Comparison of ENCODE assay signal across 16 cellular contexts in genomic region chr9:137226338-137227056, GRCh38. TPM values are rescaled to one million over a fixed set of nuclear protein-coding genes. Genes with fewer than 3 reads are reported as not detected.
DNase-seq lines count a peak whose midpoint lies in the region; ATAC-seq, FAIRE-seq and TF ChIP-seq lines count a peak whose summit lies in the region.
"Had no signal": no experiment of that assay in that cellular context is flagged by ENCODE, and none has a peak within 500 bp of the region (broad histone marks: within the 10 kb centered on the region; RNA-seq: fewer than 3 reads in every experiment).

No MANE protein-coding gene starts in this region.

- SMC1A ChIA-PET in GM12878 (lab: Charles Lee; ENCODE audit: uncharacterized antibody, unreplicated experiment), result interaction anchor here (0.9 to 3.3 kb wide), 3 partner anchors 99 to 108 kb away, joined by 3 to 11 read pairs (median 5); no protein-coding TSS in a partner anchor

- POLR2A ChIA-PET in GM12878 (lab: Charles Lee), result interaction anchor here (1.0 to 1.5 kb wide), 4 partner anchors 24 to 131 kb away, joined by 3 to 4 read pairs (median 4); no protein-coding TSS in a partner anchor

- H3K4me3 Mint-ChIP-seq in mesothelial cell of epicardium, result peak overlapping the region; percentile 8
- H3K4me3 Mint-ChIP-seq: nephron progenitor cell had no signal

- RAD21 ChIA-PET in GM12878 (lab: Charles Lee; ENCODE audit: unreplicated experiment), result interaction anchor here (0.8 to 1.9 kb wide), 7 partner anchors 28 to 180 kb away, joined by 3 to 10 read pairs (median 4); no protein-coding TSS in a partner anchor

- H3K9me3 Mint-ChIP-seq in mesothelial cell of epicardium, result no peaks in the 10 kb centered on the region
- H3K9me3 Mint-ChIP-seq: nephron progenitor cell had no signal

- TF ChIP-seq POLR2A in GM12878 (IDR thresholded peaks at IDR 0.05; ENCODE audit: low read depth, low read length), result peak; percentile 5

- DNase-seq in HT1080 (ENCODE audit: low read depth) (peak; percentile 81), GM12878 (ENCODE audit: low read depth, low spot score) (no peak), mesothelial cell of epicardium (ENCODE audit: low spot score in 2 of 2, unreplicated experiment in 2 of 2) (no peak), ascending aorta (ENCODE audit: low spot score in 2 of 2) (no peak), occipital lobe (lab: John Stamatoyannopoulos, UW) (no peak)
- DNase-seq in stimulated activated CD4-positive, alpha-beta T cell treated with anti-CD3 and anti-CD28 coated beads, Interleukin-4, amount 100 ng/mL, for 24 hours, result no peak
- DNase-seq: effector memory CD4-positive, alpha-beta T cell; kidney glomerular epithelial cell; NCI-H2171 treated with DMSO at 0.1 percent for 48 hours; nephron progenitor cell; OCI-M1; stimulated activated CD4-positive, alpha-beta T cell treated with anti-CD3 and anti-CD28 coated beads, Interleukin-12 subunit alpha, Interleukin-12 subunit beta, amount 100 ng/mL, for 4 hours had no signal

- H4K20me1 ChIP-seq in GM12878 (ENCODE audit: control insufficient read depth, insufficient read depth), result no peaks in the 10 kb centered on the region

- no peak overlapping the region for H3K4me2 ChIP-seq in GM12878 (ENCODE audit: control insufficient read depth, insufficient read depth)

- H3K36me3 Mint-ChIP-seq in mesothelial cell of epicardium, result no peaks in the 10 kb centered on the region

- H3K4me3 ChIP-seq in GM12878, result no peak overlapping the region
- H3K4me3 ChIP-seq in ascending aorta, result no peak overlapping the region

- H3K36me3 ChIP-seq in GM12878 (ENCODE audit: control insufficient read depth in 2 of 2, insufficient read depth in 2 of 2, low read length in 1 of 2) (no peaks in the 10 kb centered on the region), ascending aorta (no peaks in the 10 kb centered on the region)

- H3K9me3 ChIP-seq in GM12878 (replicated peaks; ENCODE audit: control insufficient read depth, insufficient read depth, low read length) (no peaks in the 10 kb centered on the region), ascending aorta (no peaks in the 10 kb centered on the region)

- ATAC-seq in GM12878, result no peak
- no peak for ATAC-seq in HG02884 (IDR thresholded peaks at IDR 0.05; ENCODE audit: unreplicated experiment)

- TF ChIP-seq EP300 in GM12878 (IDR thresholded peaks at IDR 0.05; ENCODE audit: borderline replicate concordance in 1 of 2, control insufficient read depth in 1 of 2, low read depth in 2 of 2, low read length in 2 of 2), result no peak

- H3K4me1 ChIP-seq in GM12878 (ENCODE audit: control insufficient read depth, insufficient read depth, low read length), result peaks cover 16% of the 10 kb centered on the region
- peaks cover 3 to 15% of the 10 kb centered on the region in 2 donors for H3K4me1 ChIP-seq in ascending aorta

- TF ChIP-seq RAD21 in GM12878 (IDR thresholded peaks at IDR 0.05; ENCODE audit: insufficient read depth, low read depth, low read length), result no peak

- H3K79me2 ChIP-seq in GM12878 (ENCODE audit: control insufficient read depth, insufficient read depth, low read length), result no peaks in the 10 kb centered on the region

- H3K27ac Mint-ChIP-seq in mesothelial cell of epicardium, result no peak overlapping the region
- H3K27ac Mint-ChIP-seq: nephron progenitor cell had no signal

- BruUV-seq in GM12878 (replicated peaks; lab: Mats Ljungman, UMichigan), result no TSS peak

- CTCF ChIA-PET in GM12878 (lab: Yijun Ruan, JAX), result interaction anchor here (0.7 to 6.4 kb wide), 14 partner anchors 12 to 197 kb away, joined by 3 to 52 read pairs (median 6); partner anchors contain the start of genes ANAPC2, SSNA1 and TUBB4B

- H3K27me3 ChIP-seq in GM12878 (replicated peaks in 1 of 2; ENCODE audit: control insufficient read depth in 2 of 2, insufficient read depth in 2 of 2, low read length in 1 of 2) (no peaks in the 10 kb centered on the region), ascending aorta (no peaks in the 10 kb centered on the region)

- TF ChIP-seq CTCF in 22Rv1 (IDR thresholded peaks at IDR 0.05) (no peak), GM12878 (IDR thresholded peaks at IDR 0.05 in 2 of 3, conservative IDR thresholded peaks at IDR 0.05 in 1 of 3; ENCODE audit: control insufficient read depth in 2 of 3, extremely low read depth in 1 of 3, insufficient read depth in 1 of 3, low read depth in 3 of 3, low read length in 3 of 3) (no peak), mesothelial cell of epicardium (IDR thresholded peaks at IDR 0.05; ENCODE audit: unreplicated experiment) (no peak), ascending aorta (IDR thresholded peaks at IDR 0.05) (no peak)

- H2AFZ ChIP-seq in GM12878 (ENCODE audit: control insufficient read depth, low read depth, low read length), result no peak overlapping the region

- WGBS in GM12878 (ENCODE audit: insufficient coverage, insufficient replicate concordance, low lambda C conversion rate, missing lambda C conversion rate), result 66% methylated on average over 17 of the region's 18 CpGs

- intact Hi-C loops in GM12878 (cut with micrococcal nuclease; ENCODE audit: unreplicated experiment) (loop anchor here (1.0 to 10.0 kb wide), 2 partner anchors 108 to 182 kb away; partner anchors contain the start of gene NPDC1), ascending aorta (cut with DNase I) (loop anchor here (2.0 to 10.0 kb wide), 2 partner anchors 108 to 432 kb away; partner anchors contain the start of genes CCDC183 and TMEM141)

- peaks cover 9% of the 10 kb centered on the region for H3K4me1 Mint-ChIP-seq in mesothelial cell of epicardium

- peaks cover 4% of the 10 kb centered on the region for H3K27me3 Mint-ChIP-seq in mesothelial cell of epicardium (ENCODE audit: low read depth)

- H3K27ac ChIP-seq in 22Rv1 (peak overlapping the region; percentile 97), GM12878 (ENCODE audit: control insufficient read depth, insufficient read depth) (no peak overlapping the region), ascending aorta (no peak overlapping the region)

- in situ Hi-C loops in GM12878 (cut with MboI), result loop anchor here (5.0 kb wide), 1 partner anchor 104 kb away; no protein-coding TSS in a partner anchor

- no peak for FAIRE-seq in GM12878 (lab: Jason Lieb, UNC)

- H3K9ac ChIP-seq in GM12878 (ENCODE audit: control insufficient read depth, insufficient read depth, low read length), result no peak overlapping the region

RNA-seq across cellular contexts. Expression of gene RNF224, which starts 0.8 kb away (rescaled TPM):
- total RNA-seq in HT1080 (2014; rRNA removed; shearing (Covaris generic)), result not detected in 2 replicates
- polyA plus RNA-seq in HT1080 (2015; cell fraction: cytosol; rRNA removed), result 0.07 TPM in 1 of 2 replicates, not detected in the other
- 0.09 TPM in 1 of 2 replicates, not detected in the other for polyA plus RNA-seq in HT1080 (2015; cell fraction: nucleus; rRNA removed)
- 0.42 TPM in 1 of 2 replicates, not detected in the other for total RNA-seq in GM12878 (2013; cell fraction: nucleolus; rRNA removed)
- total RNA-seq in GM12878 (2014; rRNA removed) (not detected in 2 replicates), GM12878 (2014; rRNA removed; fragmentation: Illumina TruSeq; extraction: Trizol) (not detected in 2 replicates), GM12878 (2021) (not detected in 2 replicates), mesothelial cell of epicardium (0.16 to 0.41 TPM (median 0.29 TPM) in 3 replicates), ascending aorta (not detected), occipital lobe (not detected)
- polyA plus RNA-seq in GM12878 (2011; ENCODE audit: low read depth), result not detected
- polyA plus RNA-seq in GM12878 (2011; rRNA removed) (not detected in 2 replicates), GM12878 (2014; fragmentation: Illumina TruSeq; extraction: Trizol) (not detected in 2 replicates), GM12878 (2014; fragmentation: Nextera tagmentation; extraction: Ambion mirVana) (not detected), GM12878 (2014; rRNA removed) (not detected in 2 replicates), GM12878 (2016; fragmentation: Nextera tagmentation; extraction: Ambion mirVana) (not detected)
- polyA plus RNA-seq in GM12878 (2011; cell fraction: cytosol; rRNA removed), result 0.03 TPM in 1 of 2 replicates, not detected in the other
- 0.25 and 0.32 TPM in 2 replicates for polyA plus RNA-seq in GM12878 (2011; cell fraction: nucleus; rRNA removed)
- 0.10 and 0.22 TPM in 2 replicates for polyA plus RNA-seq in GM12878 (2012)
- not detected in 2 replicates for polyA minus RNA-seq in GM12878 (2011; rRNA and poly(A)+ RNA removed)
- polyA minus RNA-seq in GM12878 (2011; cell fraction: cytosol; rRNA and poly(A)+ RNA removed), result not detected in 2 replicates
- 0.24 and 0.38 TPM in 2 replicates for polyA minus RNA-seq in GM12878 (2011; cell fraction: nucleus; rRNA and poly(A)+ RNA removed)
- total RNA-seq: T-helper 1 cell treated with Interleukin-12 subunit alpha and Interleukin-12 subunit beta and Interleukin-4 antibody, amounts not matched to agents 30 ng/mL and 1 ng/mL, for 36 hours; urinary bladder had no signal

RNA-seq across cellular contexts. Expression of gene CYSRT1, which starts 1.5 kb away (rescaled TPM):
- 1.1 and 1.4 TPM in 2 replicates for total RNA-seq in HT1080 (2014; rRNA removed; shearing (Covaris generic))
- polyA plus RNA-seq in HT1080 (2015; cell fraction: cytosol; rRNA removed), result 1.8 and 2.9 TPM in 2 replicates
- 0.13 and 2.1 TPM in 2 replicates for polyA plus RNA-seq in HT1080 (2015; cell fraction: nucleus; rRNA removed)
- 1.2 and 1.5 TPM in 2 replicates for total RNA-seq in GM12878 (2013; cell fraction: nucleolus; rRNA removed)
- total RNA-seq in GM12878 (2014; rRNA removed) (1.9 and 2.8 TPM in 2 replicates), GM12878 (2014; rRNA removed; fragmentation: Illumina TruSeq; extraction: Trizol) (0.46 and 0.67 TPM in 2 replicates), GM12878 (2021) (0.97 and 1.6 TPM in 2 replicates), mesothelial cell of epicardium (1.5 to 1.9 TPM (median 1.7 TPM) in 3 replicates), ascending aorta (not detected), occipital lobe (not detected)
- not detected for polyA plus RNA-seq in GM12878 (2011; ENCODE audit: low read depth)
- polyA plus RNA-seq in GM12878 (2011; rRNA removed) (0.58 and 0.73 TPM in 2 replicates), GM12878 (2014; fragmentation: Illumina TruSeq; extraction: Trizol) (0.34 TPM in 1 of 2 replicates, not detected in the other), GM12878 (2014; fragmentation: Nextera tagmentation; extraction: Ambion mirVana) (under 1 TPM in 1 of 2 experiments, not detected in 1; 0.24 TPM), GM12878 (2014; rRNA removed) (2.8 and 3.1 TPM in 2 replicates), GM12878 (2016; fragmentation: Nextera tagmentation; extraction: Ambion mirVana) (1 to 10 TPM; 3.0 to 3.6 TPM)
- polyA plus RNA-seq in GM12878 (2011; cell fraction: cytosol; rRNA removed), result 1.3 and 3.0 TPM in 2 replicates
- 2.5 and 4.4 TPM in 2 replicates for polyA plus RNA-seq in GM12878 (2011; cell fraction: nucleus; rRNA removed)
- polyA plus RNA-seq in GM12878 (2012), result 0.47 and 0.76 TPM in 2 replicates
- 0.37 and 0.77 TPM in 2 replicates for polyA minus RNA-seq in GM12878 (2011; rRNA and poly(A)+ RNA removed)
- polyA minus RNA-seq in GM12878 (2011; cell fraction: cytosol; rRNA and poly(A)+ RNA removed), result 0.73 TPM in 1 of 2 replicates, not detected in the other
- 0.73 and 1.8 TPM in 2 replicates for polyA minus RNA-seq in GM12878 (2011; cell fraction: nucleus; rRNA and poly(A)+ RNA removed)

RNA-seq across cellular contexts. Expression of gene SLC34A3, which starts 4.2 kb away (rescaled TPM):
- total RNA-seq in HT1080 (2014; rRNA removed; shearing (Covaris generic)), result not detected in 2 replicates
- polyA plus RNA-seq in HT1080 (2015; cell fraction: cytosol; rRNA removed), result 0.03 TPM in 1 of 2 replicates, not detected in the other
- 0.19 TPM in 1 of 2 replicates, not detected in the other for polyA plus RNA-seq in HT1080 (2015; cell fraction: nucleus; rRNA removed)
- not detected in 2 replicates for total RNA-seq in GM12878 (2013; cell fraction: nucleolus; rRNA removed)
- total RNA-seq in GM12878 (2014; rRNA removed) (not detected in 2 replicates), GM12878 (2014; rRNA removed; fragmentation: Illumina TruSeq; extraction: Trizol) (not detected in 2 replicates), GM12878 (2021) (not detected in 2 replicates), mesothelial cell of epicardium (0.23 to 0.27 TPM in 2 of 3 replicates, not detected in the other), ascending aorta (not detected), occipital lobe (0.16 TPM)
- polyA plus RNA-seq in GM12878 (2011; ENCODE audit: low read depth), result not detected
- polyA plus RNA-seq in GM12878 (2011; rRNA removed) (not detected in 2 replicates), GM12878 (2014; fragmentation: Illumina TruSeq; extraction: Trizol) (not detected in 2 replicates), GM12878 (2014; fragmentation: Nextera tagmentation; extraction: Ambion mirVana) (not detected), GM12878 (2014; rRNA removed) (not detected in 2 replicates), GM12878 (2016; fragmentation: Nextera tagmentation; extraction: Ambion mirVana) (not detected)
- polyA plus RNA-seq in GM12878 (2011; cell fraction: cytosol; rRNA removed), result not detected in 2 replicates
- 0.09 TPM in 2 replicates for polyA plus RNA-seq in GM12878 (2011; cell fraction: nucleus; rRNA removed)
- not detected in 2 replicates for polyA plus RNA-seq in GM12878 (2012)
- polyA minus RNA-seq in GM12878 (2011; rRNA and poly(A)+ RNA removed), result not detected in 2 replicates
- not detected in 2 replicates for polyA minus RNA-seq in GM12878 (2011; cell fraction: cytosol; rRNA and poly(A)+ RNA removed)
- not detected in 2 replicates for polyA minus RNA-seq in GM12878 (2011; cell fraction: nucleus; rRNA and poly(A)+ RNA removed)
- total RNA-seq: T-helper 1 cell treated with Interleukin-12 subunit alpha and Interleukin-12 subunit beta and Interleukin-4 antibody, amounts not matched to agents 30 ng/mL and 1 ng/mL, for 36 hours; urinary bladder had no signal

RNA-seq across cellular contexts. Expression of gene RNF208, which starts 4.5 kb away (rescaled TPM):
- 0.10 and 0.96 TPM in 2 replicates for total RNA-seq in HT1080 (2014; rRNA removed; shearing (Covaris generic))
- 1.7 and 1.8 TPM in 2 replicates for polyA plus RNA-seq in HT1080 (2015; cell fraction: cytosol; rRNA removed)
- polyA plus RNA-seq in HT1080 (2015; cell fraction: nucleus; rRNA removed), result 4.8 and 5.5 TPM in 2 replicates
- 0.83 and 1.1 TPM in 2 replicates for total RNA-seq in GM12878 (2013; cell fraction: nucleolus; rRNA removed)
- total RNA-seq in GM12878 (2014; rRNA removed), result 0.73 and 0.87 TPM in 2 replicates
- total RNA-seq in GM12878 (2014; rRNA removed; fragmentation: Illumina TruSeq; extraction: Trizol), result 0.13 and 0.14 TPM in 2 replicates
- 10.7 and 12.0 TPM in 2 replicates for total RNA-seq in GM12878 (2021)
- polyA plus RNA-seq in GM12878 (2011; ENCODE audit: low read depth), result 3.0 TPM
- polyA plus RNA-seq in GM12878 (2011; rRNA removed), result 0.16 and 0.30 TPM in 2 replicates
- polyA plus RNA-seq in GM12878 (2011; cell fraction: cytosol; rRNA removed), result 0.82 and 1.2 TPM in 2 replicates
- 17.9 and 19.5 TPM in 2 replicates for polyA plus RNA-seq in GM12878 (2011; cell fraction: nucleus; rRNA removed)
- 9.5 and 9.8 TPM in 2 replicates for polyA plus RNA-seq in GM12878 (2012)
- 0.62 TPM in 1 of 2 replicates, not detected in the other for polyA plus RNA-seq in GM12878 (2014; fragmentation: Illumina TruSeq; extraction: Trizol)
- under 1 TPM; 0.06 to 0.80 TPM for polyA plus RNA-seq in GM12878 (2014; fragmentation: Nextera tagmentation; extraction: Ambion mirVana)
- polyA plus RNA-seq in GM12878 (2014; rRNA removed), result 4.6 and 5.4 TPM in 2 replicates
- 1 to 10 TPM; 1.0 to 1.2 TPM for polyA plus RNA-seq in GM12878 (2016; fragmentation: Nextera tagmentation; extraction: Ambion mirVana)
- polyA minus RNA-seq in GM12878 (2011; rRNA and poly(A)+ RNA removed), result 0.62 TPM in 1 of 2 replicates, not detected in the other
- 4.1 and 6.0 TPM in 2 replicates for polyA minus RNA-seq in GM12878 (2011; cell fraction: cytosol; rRNA and poly(A)+ RNA removed)
- 1.2 and 2.4 TPM in 2 replicates for polyA minus RNA-seq in GM12878 (2011; cell fraction: nucleus; rRNA and poly(A)+ RNA removed)
- 13.6 to 16.0 TPM (median 13.9 TPM) in 3 replicates for total RNA-seq in mesothelial cell of epicardium
- 6.7 TPM for total RNA-seq in ascending aorta
- 1.4 TPM for total RNA-seq in occipital lobe
- total RNA-seq: urinary bladder had no signal

RNA-seq across cellular contexts. Expression of gene TUBB4B, which starts 14.6 kb away (rescaled TPM):
- total RNA-seq in HT1080 (2014; rRNA removed; shearing (Covaris generic)), result 624 and 993 TPM in 2 replicates
- 942 and 960 TPM in 2 replicates for polyA plus RNA-seq in HT1080 (2015; cell fraction: cytosol; rRNA removed)
- polyA plus RNA-seq in HT1080 (2015; cell fraction: nucleus; rRNA removed), result 1,205 and 1,385 TPM in 2 replicates
- total RNA-seq in GM12878 (2013; cell fraction: nucleolus; rRNA removed), result 45.3 and 50.1 TPM in 2 replicates
- total RNA-seq in GM12878 (2014; rRNA removed) (203 and 255 TPM in 2 replicates), GM12878 (2014; rRNA removed; fragmentation: Illumina TruSeq; extraction: Trizol) (168 and 187 TPM in 2 replicates), GM12878 (2021) (348 and 365 TPM in 2 replicates), mesothelial cell of epicardium (146 to 152 TPM (median 148 TPM) in 3 replicates), ascending aorta (403 TPM), occipital lobe (68.9 TPM)
- 59.8 TPM for polyA plus RNA-seq in GM12878 (2011; ENCODE audit: low read depth)
- polyA plus RNA-seq in GM12878 (2011; rRNA removed) (65.9 and 204 TPM in 2 replicates), GM12878 (2014; fragmentation: Illumina TruSeq; extraction: Trizol) (122 and 254 TPM in 2 replicates), GM12878 (2014; fragmentation: Nextera tagmentation; extraction: Ambion mirVana) (10 to 100 TPM; 23.0 to 63.2 TPM), GM12878 (2014; rRNA removed) (403 and 485 TPM in 2 replicates), GM12878 (2016; fragmentation: Nextera tagmentation; extraction: Ambion mirVana) (100 to 1,000 TPM; 521 to 532 TPM)
- 277 and 441 TPM in 2 replicates for polyA plus RNA-seq in GM12878 (2011; cell fraction: cytosol; rRNA removed)
- polyA plus RNA-seq in GM12878 (2011; cell fraction: nucleus; rRNA removed), result 263 and 420 TPM in 2 replicates
- 147 and 170 TPM in 2 replicates for polyA plus RNA-seq in GM12878 (2012)
- polyA minus RNA-seq in GM12878 (2011; rRNA and poly(A)+ RNA removed), result 156 and 212 TPM in 2 replicates
- 91.5 and 119 TPM in 2 replicates for polyA minus RNA-seq in GM12878 (2011; cell fraction: cytosol; rRNA and poly(A)+ RNA removed)
- polyA minus RNA-seq in GM12878 (2011; cell fraction: nucleus; rRNA and poly(A)+ RNA removed), result 95.1 and 128 TPM in 2 replicates
